14 cellular contexts compared by ENCODE assay signal in the genomic region with DNA sequence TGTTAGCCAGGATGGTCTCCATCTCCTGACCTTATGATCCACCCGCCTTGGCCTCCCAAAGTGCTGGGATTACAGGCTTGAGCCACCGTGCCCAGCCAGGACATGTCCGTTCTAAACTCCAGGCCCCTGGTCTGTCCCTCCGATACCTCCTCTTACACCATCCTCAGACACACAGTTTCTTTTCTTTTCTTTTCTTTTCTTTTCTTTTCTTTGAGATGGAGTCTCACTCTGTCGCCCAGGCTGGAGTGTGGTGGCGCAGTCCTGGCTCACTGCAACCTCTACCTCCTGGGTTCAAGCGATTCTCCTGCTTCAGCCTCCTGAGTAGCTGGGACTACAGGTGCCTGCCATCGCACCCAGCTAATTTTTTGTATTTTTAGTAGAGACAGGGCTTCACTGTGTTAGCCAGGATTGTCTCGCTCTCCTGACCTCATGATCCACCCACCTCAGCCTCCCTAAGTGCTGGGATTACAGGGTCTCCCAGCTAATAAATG. TPM values are rescaled to one million over a fixed set of nuclear protein-coding genes. Genes with fewer than 3 reads are reported as not detected.
DNase-seq lines count a peak whose midpoint lies in the region; ATAC-seq, FAIRE-seq and TF ChIP-seq lines count a peak whose summit lies in the region.
"Not testable (repeated sequence)": the region's sequence is repeated elsewhere in the genome, so short reads cannot be mapped to it uniquely, and the experiment has no call there.
"Had no signal": no experiment of that assay in that cellular context is flagged by ENCODE, and none has a peak within 500 bp of the region (broad histone marks: within the 10 kb centered on the region; RNA-seq: fewer than 3 reads in every experiment).

No MANE protein-coding gene starts in this region.

- peak overlapping the region in 10 of 11 experiments; percentile 26 to 74 (median 46); a peak in 16 of 22 replicates for H3K9ac ChIP-seq in BLaER1 treated with 17β-estradiol and CSF1 and Interleukin-3, amounts not matched to agents 10 nM and 100 nM
- H3K9ac ChIP-seq in PC-3 (ENCODE audit: low read length): not testable (repeated sequence)
- H3K9ac ChIP-seq in K562 (ENCODE audit: insufficient read depth in 1 of 2, low read depth in 2 of 2, low read length in 2 of 2): 0 out of 4 replicates have a peak overlapping the region, but pooled peaks of 1 of the 2 experiments have one; percentile 29

- H3K27ac ChIP-seq in BLaER1 treated with 17β-estradiol and CSF1 and Interleukin-3, amounts not matched to agents 10 nM and 100 nM: peak overlapping the region in 10 of 11 experiments; percentile 62 to 82 (median 73); a peak in 21 of 22 replicates
- H3K27ac ChIP-seq in PC-3 (ENCODE audit: low read length); K562 (ENCODE audit: extremely low read depth, low read depth, low read length): not testable (repeated sequence)
- H3K27ac ChIP-seq in epithelial cell of prostate (peak overlapping the region; percentile 63), thyroid gland (peak overlapping the region; percentile 72 to 98 (median 86))

- not testable (repeated sequence) for H3K9me3 Mint-ChIP-seq in neural crest cell

- H3K9me1 ChIP-seq in K562 (ENCODE audit: control insufficient read depth, insufficient read depth, low read length): not testable (repeated sequence)

- not testable (repeated sequence) for H3K36me3 Mint-ChIP-seq in neural crest cell (ENCODE audit: low read depth)

- BruUV-seq in PC-3 (replicated peaks; lab: Mats Ljungman, UMichigan): TSS peak; percentile 100
- BruUV-seq in K562 (replicated peaks; lab: Mats Ljungman, UMichigan): not testable (repeated sequence)

- in situ Hi-C loops in K562 (cut with MboI): not testable (repeated sequence)

- not testable (repeated sequence) for H3K4me1 Mint-ChIP-seq in neural crest cell

- POLR2A ChIA-PET in PC-3 (lab: Charles Lee; ENCODE audit: unreplicated experiment): not testable (repeated sequence)
- POLR2A ChIA-PET in K562 (lab: Yijun Ruan, JAX): interaction anchor here (0.7 to 1.5 kb wide), 3 partner anchors 10 to 91 kb away, joined by 3 to 6 read pairs (median 3); no protein-coding TSS in a partner anchor

- not testable (repeated sequence) for H3K79me2 ChIP-seq in PC-3 (ENCODE audit: low read length); K562 (ENCODE audit: control insufficient read depth, insufficient read depth, low read length)

- H3K4me2 ChIP-seq in BLaER1 treated with 17β-estradiol and CSF1 and Interleukin-3, amounts not matched to agents 10 nM and 100 nM: peak overlapping the region; percentile 58 to 83 (median 72)
- H3K4me2 ChIP-seq in PC-3 (ENCODE audit: low read length): not testable (repeated sequence)
- peak overlapping the region; percentile 38; the same call in 1 of the 2 replicates for H3K4me2 ChIP-seq in K562 (ENCODE audit: insufficient read depth, low read length)

- ATAC-seq in GM19035 (IDR thresholded peaks at IDR 0.05; ENCODE audit: unreplicated experiment): peak; percentile 3
- ATAC-seq in HG03432 (IDR thresholded peaks at IDR 0.05; ENCODE audit: unreplicated experiment): peak; percentile 1
- not testable (repeated sequence) for ATAC-seq in PC-3, K562

- not testable (repeated sequence) for TF ChIP-seq EP300 in K562 (IDR thresholded peaks at IDR 0.05; ENCODE audit: low read length)

- H3K9me3 ChIP-seq in BLaER1 treated with 17β-estradiol and CSF1 and Interleukin-3, amounts not matched to agents 10 nM and 100 nM (replicated peaks in 1 of 11); PC-3 (ENCODE audit: low read length); K562 (replicated peaks; ENCODE audit: control insufficient read depth, insufficient read depth, low read depth, low read length); thyroid gland: not testable (repeated sequence)

- WGBS in K562 (ENCODE audit: insufficient coverage, low coverage, missing lambda C conversion rate): 36% methylated on average over 6 of the region's 9 CpGs
- 74 to 86% methylated on average over 9 of the region's 9 CpGs for WGBS in thyroid gland, 2 donors

- H3K4me3 ChIP-seq in BLaER1 treated with 17β-estradiol and CSF1 and Interleukin-3, amounts not matched to agents 10 nM and 100 nM; PC-3 (ENCODE audit: low read length); K562; thyroid gland (replicated peaks in 1 of 3): not testable (repeated sequence)

- H3F3A ChIP-seq in PC-3 (ENCODE audit: low read length, unreplicated experiment): not testable (repeated sequence)

- H3K27me3 ChIP-seq in BLaER1 treated with 17β-estradiol and CSF1 and Interleukin-3, amounts not matched to agents 10 nM and 100 nM; PC-3 (ENCODE audit: low read length); thyroid gland: not testable (repeated sequence)
- peaks cover 0 to 14% of the 10 kb centered on the region in 2 experiments; a peak in 2 of 5 replicates for H3K27me3 ChIP-seq in K562 (ENCODE audit: control insufficient read depth in 2 of 2, insufficient read depth in 2 of 2, low read length in 2 of 2)

- not testable (repeated sequence) for H3K4me3 Mint-ChIP-seq in neural crest cell

- not testable (repeated sequence) for FAIRE-seq in K562 (lab: Jason Lieb, UNC)

- TF ChIP-seq POLR2A in K562 (conservative IDR thresholded peaks at IDR 0.05); thyroid gland (IDR thresholded peaks at IDR 0.05): not testable (repeated sequence)

- peaks cover 21 to 41% (median 32%) of the 10 kb centered on the region in 10 experiments for H3K4me1 ChIP-seq in BLaER1 treated with 17β-estradiol and CSF1 and Interleukin-3, amounts not matched to agents 10 nM and 100 nM
- peaks cover 16% of the 10 kb centered on the region for H3K4me1 ChIP-seq in PC-3 (ENCODE audit: insufficient read depth, low read length)
- peaks cover 0 to 11% of the 10 kb centered on the region in 2 experiments; a peak in 3 of 5 replicates for H3K4me1 ChIP-seq in K562 (replicated peaks in 1 of 2; ENCODE audit: control insufficient read depth in 2 of 2, insufficient read depth in 2 of 2, low read length in 2 of 2)
- peaks cover 9 to 14% of the 10 kb centered on the region in 2 donors for H3K4me1 ChIP-seq in thyroid gland

- H4K20me1 ChIP-seq in BLaER1 treated with 17β-estradiol and CSF1 and Interleukin-3, amounts not matched to agents 10 nM and 100 nM; PC-3 (ENCODE audit: low read length); K562 (replicated peaks; ENCODE audit: control insufficient read depth, insufficient read depth, low read length): not testable (repeated sequence)

- H3K36me3 ChIP-seq in BLaER1 treated with 17β-estradiol and CSF1 and Interleukin-3, amounts not matched to agents 10 nM and 100 nM; PC-3 (ENCODE audit: low read depth, low read length); K562 (ENCODE audit: control insufficient read depth, insufficient read depth, low read length); thyroid gland: not testable (repeated sequence)

- H3K27me3 Mint-ChIP-seq in neural crest cell (ENCODE audit: low read depth): peaks cover 80% of the 10 kb centered on the region

- TF ChIP-seq CTCF in PC-3 (conservative IDR thresholded peaks at IDR 0.05; ENCODE audit: low read depth, low read length); K562 (IDR thresholded peaks at IDR 0.05 in 2 of 3, conservative IDR thresholded peaks at IDR 0.05 in 1 of 3; ENCODE audit: insufficient read depth in 2 of 3, low read depth in 1 of 3, low read length in 3 of 3); neural crest cell (conservative IDR thresholded peaks at IDR 0.05); thyroid gland (IDR thresholded peaks at IDR 0.05): not testable (repeated sequence)

- TF ChIP-seq RAD21 in K562 (CRISPR knock-in tag; conservative IDR thresholded peaks at IDR 0.05 in 1 of 2, IDR thresholded peaks at IDR 0.05 in 1 of 2): not testable (repeated sequence)

- intact Hi-C loops in PC-3 (cut with micrococcal nuclease); K562 (cut with micrococcal nuclease); thyroid gland (cut with DNase I): not testable (repeated sequence)

- not testable (repeated sequence) for H2AFZ ChIP-seq in PC-3 (ENCODE audit: low read length)
- H2AFZ ChIP-seq in K562 (ENCODE audit: low read depth, low read length): peak overlapping the region; percentile 63; the same call in 1 of the 2 replicates

- H3K9me2 ChIP-seq in PC-3 (replicated peaks; ENCODE audit: low read length): not testable (repeated sequence)

- DNase-seq in PC-3; K562 (ENCODE audit: extremely low read depth in 1 of 4, low spot score in 3 of 4); epithelial cell of prostate (ENCODE audit: low read depth, low spot score); neural crest cell (ENCODE audit: low read depth, low spot score); thyroid gland: not testable (repeated sequence)

- peak overlapping the region; percentile 71 for H3K27ac Mint-ChIP-seq in neural crest cell (ENCODE audit: unreplicated experiment)

- CTCF ChIA-PET in PC-3 (lab: Charles Lee); K562 (lab: Yijun Ruan, JAX; ENCODE audit: low intra/inter-chr PET ratio): not testable (repeated sequence)

RNA-seq across cellular contexts. Expression of a gene that starts 15.1 kb away (rescaled TPM):
- total RNA-seq in PC-3 (2014; rRNA removed) (not detected in 2 replicates), K562 (2014; rRNA removed) (not detected in 2 replicates), K562 (2014; rRNA removed; fragmentation: Illumina TruSeq; extraction: Trizol) (not detected in 2 replicates), K562 (2015; rRNA removed; fragmentation: Illumina TruSeq; extraction: Trizol) (not detected in 2 replicates), K562 (2021) (not detected in 2 replicates), neural crest cell (not detected in 2 replicates), thyroid gland (1 to 10 TPM in 3 of 4 donors, not detected in 1; 1.1 to 3.1 (median 1.9) TPM)
- not detected in 2 replicates for total RNA-seq in K562 (2011; cell fraction: chromatin; rRNA removed; ENCODE audit: low replicate concordance)
- total RNA-seq in K562 (2011; cell fraction: nucleolus; rRNA removed): not detected in 2 replicates
- total RNA-seq in K562 (2011; cell fraction: nucleoplasm; rRNA removed): not detected in 2 replicates
- polyA plus RNA-seq in K562 (2011; rRNA removed) (not detected in 2 replicates), K562 (2014; fragmentation: Illumina TruSeq; extraction: Trizol) (not detected in 2 replicates), K562 (2014; fragmentation: Nextera tagmentation; extraction: Ambion mirVana) (not detected), K562 (2014; rRNA removed) (not detected in 2 replicates)
- polyA plus RNA-seq in K562 (2011; cell fraction: cytosol; rRNA removed): not detected in 2 replicates
- not detected in 2 replicates for polyA plus RNA-seq in K562 (2011; cell fraction: nucleus; rRNA removed)
- polyA plus RNA-seq in K562 (2012): 0.10 TPM in 1 of 2 replicates, not detected in the other
- polyA minus RNA-seq in K562 (2011; rRNA and poly(A)+ RNA removed): not detected in 2 replicates
- not detected in 2 replicates for polyA minus RNA-seq in K562 (2011; cell fraction: cytosol; rRNA and poly(A)+ RNA removed)
- not detected in 2 replicates for polyA minus RNA-seq in K562 (2011; cell fraction: nucleus; rRNA and poly(A)+ RNA removed)
- total RNA-seq: CD4-positive, alpha-beta T cell; H4; HepG2 had no signal
- polyA plus RNA-seq: A549, AG04450, BJ, HepG2 had no signal

RNA-seq across cellular contexts. Expression of a gene that starts 22.9 kb away (rescaled TPM):
- total RNA-seq in PC-3 (2014; rRNA removed) (not detected in 2 replicates), K562 (2014; rRNA removed) (not detected in 2 replicates), K562 (2014; rRNA removed; fragmentation: Illumina TruSeq; extraction: Trizol) (0.47 TPM in 1 of 2 replicates, not detected in the other), K562 (2015; rRNA removed; fragmentation: Illumina TruSeq; extraction: Trizol) (0.18 and 0.38 TPM in 2 replicates), K562 (2021) (0.24 and 0.74 TPM in 2 replicates), neural crest cell (not detected in 2 replicates), thyroid gland (10 to 100 TPM in 1 of 4 donors, 1 to 10 TPM in 3; 2.8 to 11.0 (median 5.0) TPM)
- 1.3 and 4.1 TPM in 2 replicates for total RNA-seq in K562 (2011; cell fraction: chromatin; rRNA removed; ENCODE audit: low replicate concordance)
- total RNA-seq in K562 (2011; cell fraction: nucleolus; rRNA removed): 1.3 and 1.8 TPM in 2 replicates
- 0.88 and 2.5 TPM in 2 replicates for total RNA-seq in K562 (2011; cell fraction: nucleoplasm; rRNA removed)
- polyA plus RNA-seq in K562 (2011; rRNA removed) (0.31 and 0.39 TPM in 2 replicates), K562 (2014; fragmentation: Illumina TruSeq; extraction: Trizol) (0.25 and 0.69 TPM in 2 replicates), K562 (2014; fragmentation: Nextera tagmentation; extraction: Ambion mirVana) (under 1 TPM; 0.11 to 0.22 TPM), K562 (2014; rRNA removed) (0.11 and 0.46 TPM in 2 replicates)
- 0.52 TPM in 1 of 2 replicates, not detected in the other for polyA plus RNA-seq in K562 (2011; cell fraction: cytosol; rRNA removed)
- polyA plus RNA-seq in K562 (2011; cell fraction: nucleus; rRNA removed): 0.94 and 2.9 TPM in 2 replicates
- polyA plus RNA-seq in K562 (2012): 0.40 and 0.76 TPM in 2 replicates
- polyA minus RNA-seq in K562 (2011; rRNA and poly(A)+ RNA removed): 0.42 TPM in 1 of 2 replicates, not detected in the other
- polyA minus RNA-seq in K562 (2011; cell fraction: cytosol; rRNA and poly(A)+ RNA removed): not detected in 2 replicates
- polyA minus RNA-seq in K562 (2011; cell fraction: nucleus; rRNA and poly(A)+ RNA removed): 0.40 and 0.44 TPM in 2 replicates
- total RNA-seq: CD4-positive, alpha-beta T cell; H4; HepG2 had no signal
- polyA plus RNA-seq: AG04450, BJ had no signal

RNA-seq across cellular contexts. Expression of a gene that starts 41.4 kb away (rescaled TPM):
- total RNA-seq in PC-3 (2014; rRNA removed) (not detected in 2 replicates), K562 (2014; rRNA removed) (not detected in 2 replicates), K562 (2014; rRNA removed; fragmentation: Illumina TruSeq; extraction: Trizol) (not detected in 2 replicates), K562 (2015; rRNA removed; fragmentation: Illumina TruSeq; extraction: Trizol) (not detected in 2 replicates), K562 (2021) (not detected in 2 replicates), neural crest cell (not detected in 2 replicates), thyroid gland (1 to 10 TPM in 1 of 4 donors, under 1 TPM in 1, not detected in 2; 0.54 to 1.3 TPM)
- total RNA-seq in K562 (2011; cell fraction: chromatin; rRNA removed; ENCODE audit: low replicate concordance): not detected in 2 replicates
- total RNA-seq in K562 (2011; cell fraction: nucleolus; rRNA removed): not detected in 2 replicates
- not detected in 2 replicates for total RNA-seq in K562 (2011; cell fraction: nucleoplasm; rRNA removed)
- polyA plus RNA-seq in K562 (2011; rRNA removed) (not detected in 2 replicates), K562 (2014; fragmentation: Illumina TruSeq; extraction: Trizol) (not detected in 2 replicates), K562 (2014; fragmentation: Nextera tagmentation; extraction: Ambion mirVana) (not detected), K562 (2014; rRNA removed) (not detected in 2 replicates)
- polyA plus RNA-seq in K562 (2011; cell fraction: cytosol; rRNA removed): not detected in 2 replicates
- not detected in 2 replicates for polyA plus RNA-seq in K562 (2011; cell fraction: nucleus; rRNA removed)
- polyA plus RNA-seq in K562 (2012): not detected in 2 replicates
- not detected in 2 replicates for polyA minus RNA-seq in K562 (2011; rRNA and poly(A)+ RNA removed)
- polyA minus RNA-seq in K562 (2011; cell fraction: cytosol; rRNA and poly(A)+ RNA removed): not detected in 2 replicates
- not detected in 2 replicates for polyA minus RNA-seq in K562 (2011; cell fraction: nucleus; rRNA and poly(A)+ RNA removed)
- total RNA-seq: CD4-positive, alpha-beta T cell; H4; HepG2 had no signal
- polyA plus RNA-seq: A549, AG04450, BJ, HepG2 had no signal

RNA-seq across cellular contexts. Expression of a gene that starts 56.7 kb away (rescaled TPM):
- total RNA-seq in PC-3 (2014; rRNA removed) (58.5 and 59.0 TPM in 2 replicates), K562 (2014; rRNA removed) (not detected in 2 replicates), K562 (2014; rRNA removed; fragmentation: Illumina TruSeq; extraction: Trizol) (not detected in 2 replicates), K562 (2015; rRNA removed; fragmentation: Illumina TruSeq; extraction: Trizol) (not detected in 2 replicates), K562 (2021) (not detected in 2 replicates), neural crest cell (not detected in 2 replicates), thyroid gland (under 1 TPM in 1 of 4 donors, not detected in 3; 0.44 TPM)
- total RNA-seq in K562 (2011; cell fraction: chromatin; rRNA removed; ENCODE audit: low replicate concordance): not detected in 2 replicates
- not detected in 2 replicates for total RNA-seq in K562 (2011; cell fraction: nucleolus; rRNA removed)
- total RNA-seq in K562 (2011; cell fraction: nucleoplasm; rRNA removed): not detected in 2 replicates
- polyA plus RNA-seq in K562 (2011; rRNA removed) (not detected in 2 replicates), K562 (2014; fragmentation: Illumina TruSeq; extraction: Trizol) (not detected in 2 replicates), K562 (2014; fragmentation: Nextera tagmentation; extraction: Ambion mirVana) (not detected), K562 (2014; rRNA removed) (not detected in 2 replicates)
- not detected in 2 replicates for polyA plus RNA-seq in K562 (2011; cell fraction: cytosol; rRNA removed)
- not detected in 2 replicates for polyA plus RNA-seq in K562 (2011; cell fraction: nucleus; rRNA removed)
- not detected in 2 replicates for polyA plus RNA-seq in K562 (2012)
- polyA minus RNA-seq in K562 (2011; rRNA and poly(A)+ RNA removed): not detected in 2 replicates
- polyA minus RNA-seq in K562 (2011; cell fraction: cytosol; rRNA and poly(A)+ RNA removed): not detected in 2 replicates
- polyA minus RNA-seq in K562 (2011; cell fraction: nucleus; rRNA and poly(A)+ RNA removed): not detected in 2 replicates
- total RNA-seq: CD4-positive, alpha-beta T cell; H4; HepG2 had no signal
- polyA plus RNA-seq: A549, AG04450, BJ, HepG2 had no signal
